1 cellular context compared by ENCODE assay signal in genomic region chr10:62021978-62022802, GRCh38.
TF ChIP-seq lines count a peak whose summit lies in the region.

No MANE protein-coding gene starts in this region.

TF ChIP-seq in HepG2, 621 proteins besides CTCF, POLR2A, EP300 and RAD21 (continued from another document):
- no peak for TF ChIP-seq ARID5B (CRISPR knock-in tag; IDR thresholded peaks at IDR 0.05)
- peak; percentile 39; the same call in 1 of the 2 replicates for TF ChIP-seq ZNF362 (CRISPR knock-in tag; IDR thresholded peaks at IDR 0.05; ENCODE audit: borderline replicate concordance)
- TF ChIP-seq SALL2 (CRISPR knock-in tag; IDR thresholded peaks at IDR 0.05), result 0 out of 2 replicates have a peak, but pooled peaks have one; percentile 24
